Comparison of ENCODE assay signal across 24 cellular contexts in the genomic region with DNA sequence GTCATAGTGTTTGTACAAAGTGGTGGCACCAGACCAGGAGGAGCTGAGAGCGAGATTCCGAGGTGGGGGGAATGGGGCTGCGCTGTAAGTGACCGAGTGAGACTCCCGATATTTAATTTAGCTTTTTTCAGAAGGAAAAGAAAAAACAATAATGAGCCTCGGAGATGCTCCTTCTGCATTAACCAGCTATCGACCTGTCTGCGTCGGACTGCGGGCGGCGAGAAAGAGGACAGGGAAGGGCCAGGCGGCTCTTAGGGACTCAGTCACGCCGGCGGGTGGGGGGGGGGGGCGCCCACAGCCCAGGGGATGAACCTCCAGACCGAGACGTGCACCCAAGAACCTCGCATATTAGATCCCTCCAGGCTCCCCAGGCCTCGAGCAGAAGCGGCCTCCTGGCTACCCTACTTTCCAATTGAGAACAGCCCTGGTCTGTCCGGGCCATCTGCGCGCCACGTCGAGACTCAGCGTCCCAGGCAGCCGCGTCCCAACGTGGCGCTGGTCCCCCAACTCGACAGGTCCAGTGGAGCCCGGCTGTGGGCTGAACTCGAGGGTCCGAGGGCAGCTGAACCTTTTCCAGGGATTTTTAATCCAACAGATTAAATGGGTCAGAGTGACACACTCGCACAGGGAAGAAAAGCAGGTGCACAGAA. TPM values are rescaled to one million over a fixed set of nuclear protein-coding genes. Genes with fewer than 3 reads are reported as not detected.
A peak's percentile ranks its signal among the peaks of the same experiment; 100 is the strongest.
DNase-seq lines count a peak whose midpoint lies in the region; ATAC-seq and TF ChIP-seq lines count a peak whose summit lies in the region.
"Had no signal": no experiment of that assay in that cellular context is flagged by ENCODE, and none has a peak within 500 bp of the region (broad histone marks: within the 10 kb centered on the region; RNA-seq: fewer than 3 reads in every experiment).

No MANE protein-coding gene starts in this region.

- peaks cover 74% of the 10 kb centered on the region for H3K27me3 Mint-ChIP-seq in T-helper 1 cell treated with Interleukin-12 subunit alpha and Interleukin-12 subunit beta and Interleukin-4 antibody, amounts not matched to agents 30 μg/mL and 1 μg/mL, for 36 hours (ENCODE audit: low read depth)
- no peaks in the 10 kb centered on the region; the same call in none of the 2 replicates for H3K27me3 Mint-ChIP-seq in HFFc6 (ENCODE audit: insufficient read depth)
- H3K27me3 Mint-ChIP-seq in endodermal cell (ENCODE audit: insufficient read depth) = peaks cover 82% of the 10 kb centered on the region
- peaks cover 85% of the 10 kb centered on the region for H3K27me3 Mint-ChIP-seq in nephron progenitor cell (ENCODE audit: low read depth, poor library complexity)

- H3K9ac ChIP-seq in endodermal cell (ENCODE audit: extremely low read depth, low read length, poor library complexity, severe bottlenecking) = no peak overlapping the region

- 9 to 13% methylated on average over 19 to 36 of the region's 37 CpGs for WGBS in endodermal cell (ENCODE audit: insufficient coverage in 1 of 2, insufficient read length in 1 of 2), 2 experiments

- no peak overlapping the region for H3K4me3 Mint-ChIP-seq in T-helper 1 cell treated with Interleukin-12 subunit alpha and Interleukin-12 subunit beta and Interleukin-4 antibody, amounts not matched to agents 30 μg/mL and 1 μg/mL, for 36 hours
- H3K4me3 Mint-ChIP-seq in HFFc6 = peak overlapping the region; percentile 28
- H3K4me3 Mint-ChIP-seq in endodermal cell = peak overlapping the region; percentile 79
- H3K4me3 Mint-ChIP-seq in nephron progenitor cell = peak overlapping the region; percentile 84

- peaks cover 78% of the 10 kb centered on the region for H3K27me3 ChIP-seq in endodermal cell (ENCODE audit: control insufficient read depth, insufficient read depth, low read length, poor library complexity, severe bottlenecking)

- no peaks in the 10 kb centered on the region for H3K9me3 Mint-ChIP-seq in T-helper 1 cell treated with Interleukin-12 subunit alpha and Interleukin-12 subunit beta and Interleukin-4 antibody, amounts not matched to agents 30 μg/mL and 1 μg/mL, for 36 hours
- peaks cover 8% of the 10 kb centered on the region for H3K9me3 Mint-ChIP-seq in HFFc6
- no peaks in the 10 kb centered on the region for H3K9me3 Mint-ChIP-seq in endodermal cell
- H3K9me3 Mint-ChIP-seq in nephron progenitor cell = no peaks in the 10 kb centered on the region

- H3K4me1 Mint-ChIP-seq in T-helper 1 cell treated with Interleukin-12 subunit alpha and Interleukin-12 subunit beta and Interleukin-4 antibody, amounts not matched to agents 30 μg/mL and 1 μg/mL, for 36 hours (ENCODE audit: low read depth) = peaks cover 12% of the 10 kb centered on the region
- H3K4me1 Mint-ChIP-seq in HFFc6 (ENCODE audit: low read depth) (peaks cover 21% of the 10 kb centered on the region), endodermal cell (peaks cover 27% of the 10 kb centered on the region), nephron progenitor cell (peaks cover 45% of the 10 kb centered on the region)

- no peaks in the 10 kb centered on the region for H3K4me1 ChIP-seq in endodermal cell (ENCODE audit: control insufficient read depth, insufficient read depth, low read length)

- no peak for DNase-seq in T-helper 1 cell
- DNase-seq in HFFc6 = no peak
- peak; percentile 55 for DNase-seq in endodermal cell
- no peak for DNase-seq in nephron progenitor cell
- DNase-seq: 8988T, activated gamma-delta T cell treated with Interleukin-2 at 50 U/mL for 16 hours, activated T-cell treated with anti-CD3 and anti-CD28 coated beads for 4 hours, amygdala, caudate nucleus, DMS79, foreskin fibroblast, islet precursor cell, MM.1S, NCI-H1417 treated with DMSO at 0.1 percent for 48 hours, occipital lobe, stomach, transverse colon had no signal

- no peaks in the 10 kb centered on the region for H3K36me3 ChIP-seq in endodermal cell (ENCODE audit: control insufficient read depth, insufficient read depth, low read length)
- H3K36me3 ChIP-seq: stomach, transverse colon had no signal

- H3K27ac Mint-ChIP-seq in T-helper 1 cell treated with Interleukin-12 subunit alpha and Interleukin-12 subunit beta and Interleukin-4 antibody, amounts not matched to agents 30 μg/mL and 1 μg/mL, for 36 hours = peak overlapping the region; percentile 62
- no peak overlapping the region for H3K27ac Mint-ChIP-seq in HFFc6
- H3K27ac Mint-ChIP-seq in endodermal cell = no peak overlapping the region
- H3K27ac Mint-ChIP-seq in nephron progenitor cell = no peak overlapping the region

- H3K4me3 ChIP-seq in endodermal cell (ENCODE audit: low read length) = no peak overlapping the region
- H3K4me3 ChIP-seq: lung, transverse colon had no signal

- no peak for TF ChIP-seq CTCF in HFFc6 (IDR thresholded peaks at IDR 0.05)
- no peak for TF ChIP-seq CTCF in endodermal cell (conservative IDR thresholded peaks at IDR 0.05)
- no peak for TF ChIP-seq CTCF in nephron progenitor cell (IDR thresholded peaks at IDR 0.05)

- H3K36me3 Mint-ChIP-seq in T-helper 1 cell treated with Interleukin-12 subunit alpha and Interleukin-12 subunit beta and Interleukin-4 antibody, amounts not matched to agents 30 μg/mL and 1 μg/mL, for 36 hours (ENCODE audit: low read depth) = peaks cover 13% of the 10 kb centered on the region
- H3K36me3 Mint-ChIP-seq in HFFc6 (ENCODE audit: low read depth) (peaks cover 29% of the 10 kb centered on the region), endodermal cell (ENCODE audit: low read depth) (peaks cover 7% of the 10 kb centered on the region), nephron progenitor cell (ENCODE audit: low read depth) (no peaks in the 10 kb centered on the region)

- H3K27ac ChIP-seq in endodermal cell (ENCODE audit: low read depth, low read length) = no peak overlapping the region
- H3K27ac ChIP-seq: epithelial cell of prostate, transverse colon had no signal

- no peak for ATAC-seq in GM21825 (IDR thresholded peaks at IDR 0.05; ENCODE audit: unreplicated experiment)
- ATAC-seq in HG02763 (IDR thresholded peaks at IDR 0.05; ENCODE audit: unreplicated experiment) = no peak
- no peak for ATAC-seq in GM21717 (IDR thresholded peaks at IDR 0.05; ENCODE audit: unreplicated experiment)
- ATAC-seq: Panc1 had no signal

- H3K9me3 ChIP-seq in endodermal cell (ENCODE audit: control insufficient read depth, low read length) = no peaks in the 10 kb centered on the region
- H3K9me3 ChIP-seq: stomach, transverse colon had no signal

RNA-seq across cellular contexts. Expression of a gene that starts 2.1 kb away (rescaled TPM):
- 10 to 100 TPM in 4 of 6 experiments, 1 to 10 TPM in 2; 5.9 to 19.4 (median 17.3) TPM for total RNA-seq in HFFc6 (2021; fragmentation: NEBNext Ultra II Directional; extraction: Animal tissue kit (Norgen Biotek cat#: 25700))
- total RNA-seq in endodermal cell = 10 to 100 TPM; 15.6 to 16.4 TPM
- 34.5 TPM for polyA plus RNA-seq in endodermal cell (2013, experiment 1 of 2)
- 23.6 TPM for polyA plus RNA-seq in endodermal cell (2013, experiment 2 of 2)
- total RNA-seq: occipital lobe had no signal
